ENCODE assay signal across 12 cellular contexts in the genomic region with DNA sequence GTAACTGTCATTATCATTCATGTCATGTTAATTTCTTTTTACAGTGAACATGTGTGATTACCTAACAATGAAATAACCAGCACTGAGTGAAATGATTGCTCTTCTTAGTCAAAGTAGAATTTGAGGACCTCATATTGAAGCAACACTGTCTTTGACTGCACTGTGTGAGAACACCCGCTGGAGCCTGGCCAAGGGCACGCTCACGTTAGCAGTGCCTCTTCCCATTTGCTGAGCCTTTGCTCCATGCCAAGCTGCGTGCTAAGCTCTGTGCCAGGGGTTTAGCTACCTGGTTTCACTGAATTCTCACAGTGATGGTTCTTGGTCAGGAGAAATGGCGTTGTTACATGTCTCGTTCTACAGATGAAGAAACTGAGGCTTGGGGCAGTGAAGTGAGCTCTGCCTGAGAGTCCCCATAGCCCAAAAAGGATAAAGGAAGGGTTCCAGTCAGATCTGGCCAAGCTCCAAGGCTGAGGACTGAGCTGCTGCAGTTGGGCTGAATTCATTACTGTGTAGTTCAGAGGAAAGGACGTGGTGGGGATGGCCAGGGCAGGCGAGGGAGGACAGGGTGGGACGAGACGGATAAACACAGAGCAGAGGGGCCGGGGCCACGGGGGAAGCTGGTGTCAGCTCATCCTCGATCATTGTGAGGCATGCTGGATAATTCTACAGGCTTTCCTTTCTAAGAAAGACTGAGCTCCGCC. TPM values are rescaled to one million over a fixed set of nuclear protein-coding genes. Genes with fewer than 3 reads are reported as not detected.
A peak's percentile ranks its signal among the peaks of the same experiment; 100 is the strongest.
DNase-seq lines count a peak whose midpoint lies in the region; FAIRE-seq and TF ChIP-seq lines count a peak whose summit lies in the region.
"Had no signal": no experiment of that assay in that cellular context is flagged by ENCODE, and none has a peak within 500 bp of the region (broad histone marks: within the 10 kb centered on the region; RNA-seq: fewer than 3 reads in every experiment).

No MANE protein-coding gene starts in this region.

- no peak overlapping the region for H3K27ac ChIP-seq in keratinocyte (ENCODE audit: control insufficient read depth, insufficient read depth, low read length)
- H3K27ac ChIP-seq in thymus (ENCODE audit: low read depth): peak overlapping the region; percentile 46

- H4K20me1 ChIP-seq in keratinocyte (ENCODE audit: control insufficient read depth, extremely low read depth, insufficient read depth, low read length): no peaks in the 10 kb centered on the region

- H3K4me3 ChIP-seq in keratinocyte (ENCODE audit: control insufficient read depth in 2 of 3, extremely low read depth in 1 of 3, insufficient read depth in 2 of 3, low read depth in 1 of 3, low read length in 3 of 3) (no peak overlapping the region), thymus (ENCODE audit: low read length) (no peak overlapping the region)

- H3K27me3 ChIP-seq in keratinocyte (ENCODE audit: control insufficient read depth, extremely low read depth, insufficient read depth, low read length) (peaks cover 17% of the 10 kb centered on the region), thymus (ENCODE audit: control insufficient read depth, insufficient read depth) (no peaks in the 10 kb centered on the region)

- H3K9me3 ChIP-seq in keratinocyte (ENCODE audit: control insufficient read depth, low read depth, low read length): no peaks in the 10 kb centered on the region
- H3K9me3 ChIP-seq in thymus (ENCODE audit: control insufficient read depth): no peaks in the 10 kb centered on the region

- H3K36me3 ChIP-seq in keratinocyte (ENCODE audit: control insufficient read depth in 2 of 2, extremely low read depth in 1 of 2, insufficient read depth in 2 of 2, low read length in 2 of 2) (no peaks in the 10 kb centered on the region), thymus (ENCODE audit: control insufficient read depth, insufficient read depth) (no peaks in the 10 kb centered on the region)

- H3K9ac ChIP-seq in keratinocyte (ENCODE audit: control insufficient read depth, extremely low read depth, insufficient read depth, low read length): no peak overlapping the region

- WGBS in thymus: 81% methylated on average over 14 of the region's 14 CpGs

- no peaks in the 10 kb centered on the region for H3K9me1 ChIP-seq in keratinocyte (ENCODE audit: control insufficient read depth, extremely low read depth, insufficient read depth, low read length)

- DNase-seq in NCI-H1092 treated with DMSO at 0.1 percent for 48 hours (lab: John Stamatoyannopoulos, UW) (peak; percentile 53), SHP77 treated with DMSO at 0.1 percent for 48 hours (lab: John Stamatoyannopoulos, UW) (peak; percentile 21), keratinocyte (ENCODE audit: low read depth, low spot score) (no peak), GM19239 (ENCODE audit: insufficient read length, low spot score) (no peak)
- no peak for DNase-seq in activated CD4-positive, alpha-beta T cell treated with anti-CD3 and anti-CD28 coated beads, Interleukin-2, amount 50 U/mL, for 1 hour
- no peak for DNase-seq in stimulated activated CD4-positive, alpha-beta T cell treated with anti-CD3 and anti-CD28 coated beads, Interleukin-2, amount 100 ng/mL, for 24 hours
- DNase-seq: activated T-cell treated with anti-CD3 and anti-CD28 coated beads, Interleukin-2, amount 50 U/mL, for 48 hours; kidney glomerular epithelial cell; NCI-H146 had no signal

- dilution Hi-C loops in keratinocyte (cut with MboI; ENCODE audit: extremely low pct_ligation_motif_present, low sequenced_read_pairs): no loop called here

- no peaks in the 10 kb centered on the region for H3K4me1 ChIP-seq in keratinocyte (ENCODE audit: control insufficient read depth, extremely low read depth, insufficient read depth, low read length)
- no peaks in the 10 kb centered on the region for H3K4me1 ChIP-seq in thymus (ENCODE audit: control insufficient read depth, insufficient read depth, low read length)

- H2AFZ ChIP-seq in keratinocyte (ENCODE audit: control insufficient read depth, low read length): no peak overlapping the region

- FAIRE-seq in keratinocyte (lab: Jason Lieb, UNC) (no peak), GM19239 (lab: Jason Lieb, UNC) (no peak)
- FAIRE-seq: bronchial epithelial cell, D721Med had no signal

- H3K79me2 ChIP-seq in keratinocyte (ENCODE audit: control insufficient read depth, insufficient read depth, low read length): no peaks in the 10 kb centered on the region

- TF ChIP-seq CTCF in keratinocyte (optimal IDR thresholded peaks at IDR 0.05 in 1 of 3, IDR thresholded peaks at IDR 0.05 in 1 of 3, conservative IDR thresholded peaks at IDR 0.05 in 1 of 3; ENCODE audit: extremely low read depth in 1 of 3, insufficient read depth in 2 of 3, low read length in 3 of 3): no peak

- peak overlapping the region; percentile 33 for H3K4me2 ChIP-seq in keratinocyte (ENCODE audit: control insufficient read depth, extremely low read depth, insufficient read depth, low read depth, low read length)

RNA-seq across cellular contexts. Expression of a gene that starts 16.6 kb away (rescaled TPM):
- polyA plus RNA-seq in keratinocyte (0.03 TPM in 1 of 3 replicates, not detected in the others), thymus (2.2 TPM)
- not detected for polyA plus RNA-seq in keratinocyte (2011; ENCODE audit: low read depth)
- polyA plus RNA-seq in keratinocyte (2011; cell fraction: cytosol; rRNA removed): not detected in 2 replicates
- polyA plus RNA-seq in keratinocyte (2011; cell fraction: nucleus; rRNA removed): not detected in 2 replicates
- 0.04 TPM in 1 of 2 replicates, not detected in the other for polyA plus RNA-seq in keratinocyte (2012; ENCODE audit: low replicate concordance)
- polyA minus RNA-seq in keratinocyte: not detected in 3 replicates
- not detected for polyA minus RNA-seq in keratinocyte (2011; cell fraction: cytosol; rRNA and poly(A)+ RNA removed)
- polyA minus RNA-seq in keratinocyte (2011; cell fraction: nucleus; rRNA and poly(A)+ RNA removed): 0.11 TPM in 1 of 2 replicates, not detected in the other

Comparison
In these comparisons a context has a peak if more than half of its experiments do, and no peak if none do; other contexts are left out.
1. DNase-seq: peak in NCI-H1092 treated with DMSO at 0.1 percent for 48 hours (single experiment) and SHP77 treated with DMSO at 0.1 percent for 48 hours (single experiment); none in keratinocyte (single experiment), GM19239 (single experiment), activated CD4-positive, alpha-beta T cell treated with anti-CD3 and anti-CD28 coated beads, Interleukin-2, amount 50 U/mL, for 1 hour (single experiment) and stimulated activated CD4-positive, alpha-beta T cell treated with anti-CD3 and anti-CD28 coated beads, Interleukin-2, amount 100 ng/mL, for 24 hours (0 of 2).